Comparison of ENCODE assay signal across 1 cellular context in genomic region chr9:130539473-130540223, GRCh38.
TF ChIP-seq lines count a peak whose summit lies in the region.

No MANE protein-coding gene starts in this region.

TF ChIP-seq in HepG2, 621 proteins besides CTCF, POLR2A, EP300 and RAD21:
- TF ChIP-seq SP2 (CRISPR knock-in tag; IDR thresholded peaks at IDR 0.05) (no peak), ZNF329 (CRISPR knock-in tag; IDR thresholded peaks at IDR 0.05; ENCODE audit: low read depth) (no peak), ZNF512 (CRISPR knock-in tag; IDR thresholded peaks at IDR 0.05) (no peak), FUBP1 (CRISPR knock-in tag; IDR thresholded peaks at IDR 0.05; ENCODE audit: borderline replicate concordance) (no peak)
